ENCODE assay signal across 27 cellular contexts in genomic region chr12:42923564-42923963, GRCh38.
DNase-seq lines count a peak whose midpoint lies in the region; ATAC-seq and TF ChIP-seq lines count a peak whose summit lies in the region.
"Had no signal": no experiment of that assay in that cellular context is flagged by ENCODE, and none has a peak within 500 bp of the region (broad histone marks: within the 10 kb centered on the region; RNA-seq: fewer than 3 reads in every experiment).

No MANE protein-coding gene starts in this region.

- intact Hi-C loops in Right ventricle myocardium inferior (cut with DNase I) = no loop called here

- H3K4me1 Mint-ChIP-seq in progenitor cell of endocrine pancreas (ENCODE audit: low read depth) = peaks cover 29% of the 10 kb centered on the region
- no peaks in the 10 kb centered on the region for H3K4me1 Mint-ChIP-seq in CD8-positive, alpha-beta memory T cell
- no peaks in the 10 kb centered on the region for H3K4me1 Mint-ChIP-seq in activated naive CD8-positive, alpha-beta T cell treated with anti-CD3 and anti-CD28 coated beads, Interleukin-2, amount 50 U/mL, for 24 hours
- H3K4me1 Mint-ChIP-seq: B cell, IgD-negative memory B cell had no signal

- H3K4me3 ChIP-seq in right atrium auricular region (no peak overlapping the region), mesodermal cell (ENCODE audit: extremely low read depth, insufficient read depth, low read length, poor library complexity, severe bottlenecking) (no peak overlapping the region)
- H3K4me3 ChIP-seq in CD8-positive, alpha-beta memory T cell (ENCODE audit: low read length) = no peak overlapping the region
- H3K4me3 ChIP-seq: HAP-1 had no signal

- H3K4me3 Mint-ChIP-seq in progenitor cell of endocrine pancreas (ENCODE audit: low read depth) = no peak overlapping the region
- H3K4me3 Mint-ChIP-seq in CD8-positive, alpha-beta memory T cell = no peak overlapping the region
- no peak overlapping the region for H3K4me3 Mint-ChIP-seq in activated naive CD8-positive, alpha-beta T cell treated with anti-CD3 and anti-CD28 coated beads, Interleukin-2, amount 50 U/mL, for 24 hours
- H3K4me3 Mint-ChIP-seq: B cell; CD8-positive, alpha-beta T cell; IgD-negative memory B cell had no signal

- peak overlapping the region; percentile 11 for H3K27ac Mint-ChIP-seq in progenitor cell of endocrine pancreas
- no peak overlapping the region for H3K27ac Mint-ChIP-seq in CD8-positive, alpha-beta memory T cell
- no peak overlapping the region for H3K27ac Mint-ChIP-seq in activated naive CD8-positive, alpha-beta T cell treated with anti-CD3 and anti-CD28 coated beads, Interleukin-2, amount 50 U/mL, for 24 hours
- H3K27ac Mint-ChIP-seq: B cell; CD8-positive, alpha-beta T cell; IgD-negative memory B cell had no signal

- no peaks in the 10 kb centered on the region for H3K27me3 ChIP-seq in right atrium auricular region
- no peaks in the 10 kb centered on the region for H3K27me3 ChIP-seq in foreskin keratinocyte
- no peaks in the 10 kb centered on the region for H3K27me3 ChIP-seq in CD8-positive, alpha-beta memory T cell (ENCODE audit: insufficient read depth, low read length, poor library complexity, severe bottlenecking)

- DNase-seq in Right ventricle myocardium inferior (ENCODE audit: missing footprints) (no peak), right atrium auricular region (ENCODE audit: low spot score) (no peak), foreskin keratinocyte (no peak), progenitor cell of endocrine pancreas (ENCODE audit: low spot score, unreplicated experiment) (no peak)
- no peak for DNase-seq in CD8-positive, alpha-beta memory T cell
- no peak for DNase-seq in activated naive CD8-positive, alpha-beta T cell treated with anti-CD3 and anti-CD28 coated beads, Interleukin-2, amount 50 U/mL, for 24 hours
- DNase-seq: Calu3; CD8-positive, alpha-beta T cell; DMS79 treated with DMSO at 0.1 percent for 48 hours; GF-D8; GOT3; MM.1S; NCI-H2029; NCI-H446; NCI-H524 treated with DMSO at 0.1 percent for 48 hours; NCI-H774; PC-3; SHP77 had no signal

- H3K27ac ChIP-seq in right atrium auricular region (no peak overlapping the region), foreskin keratinocyte (peak overlapping the region; percentile 80), mesodermal cell (ENCODE audit: low read depth, low read length, severe bottlenecking) (peak overlapping the region; percentile 60)
- H3K27ac ChIP-seq in CD8-positive, alpha-beta memory T cell (ENCODE audit: low read depth, low read length) = no peak overlapping the region
- H3K27ac ChIP-seq: 22Rv1, C4-2B, HL-60, KMS-11 had no signal

- CTCF ChIA-PET in CD8-positive, alpha-beta memory T cell (lab: Charles Lee) = no interaction called here

- peaks cover 3% of the 10 kb centered on the region for H3K9me3 Mint-ChIP-seq in progenitor cell of endocrine pancreas (ENCODE audit: low read depth)
- H3K9me3 Mint-ChIP-seq in CD8-positive, alpha-beta memory T cell = peaks cover 0 to 4% (median 2%) of the 10 kb centered on the region in 5 donors
- peaks cover 5% of the 10 kb centered on the region for H3K9me3 Mint-ChIP-seq in activated naive CD8-positive, alpha-beta T cell treated with anti-CD3 and anti-CD28 coated beads, Interleukin-2, amount 50 U/mL, for 24 hours
- H3K9me3 Mint-ChIP-seq: CD8-positive, alpha-beta T cell; IgD-negative memory B cell had no signal

- H3K36me3 Mint-ChIP-seq in progenitor cell of endocrine pancreas (ENCODE audit: insufficient read depth) = no peaks in the 10 kb centered on the region
- no peaks in the 10 kb centered on the region for H3K36me3 Mint-ChIP-seq in CD8-positive, alpha-beta memory T cell
- no peaks in the 10 kb centered on the region for H3K36me3 Mint-ChIP-seq in activated naive CD8-positive, alpha-beta T cell treated with anti-CD3 and anti-CD28 coated beads, Interleukin-2, amount 50 U/mL, for 24 hours (ENCODE audit: low read depth)
- H3K36me3 Mint-ChIP-seq: CD8-positive, alpha-beta T cell; IgD-negative memory B cell had no signal

- H3K36me3 ChIP-seq in right atrium auricular region (no peaks in the 10 kb centered on the region), mesodermal cell (ENCODE audit: control insufficient read depth, insufficient read depth, low read length) (no peaks in the 10 kb centered on the region)
- no peaks in the 10 kb centered on the region for H3K36me3 ChIP-seq in CD8-positive, alpha-beta memory T cell (ENCODE audit: insufficient read depth, low read length)
- H3K36me3 ChIP-seq: HAP-1 had no signal

- TF ChIP-seq CTCF in right atrium auricular region (IDR thresholded peaks at IDR 0.05) (no peak), foreskin keratinocyte (conservative IDR thresholded peaks at IDR 0.05) (no peak), progenitor cell of endocrine pancreas (IDR thresholded peaks at IDR 0.05; ENCODE audit: unreplicated experiment) (no peak)

- H3K4me1 ChIP-seq in right atrium auricular region = no peaks in the 10 kb centered on the region
- H3K4me1 ChIP-seq in foreskin keratinocyte = peaks cover 29% of the 10 kb centered on the region
- peaks cover 27% of the 10 kb centered on the region for H3K4me1 ChIP-seq in mesodermal cell (ENCODE audit: control insufficient read depth, insufficient read depth, low read length, poor library complexity, severe bottlenecking)
- H3K4me1 ChIP-seq in CD8-positive, alpha-beta memory T cell (ENCODE audit: insufficient read depth, low read length) = no peaks in the 10 kb centered on the region
- H3K4me1 ChIP-seq: HAP-1 had no signal

- H3K9me3 ChIP-seq in right atrium auricular region (no peaks in the 10 kb centered on the region), mesodermal cell (ENCODE audit: control insufficient read depth, low read length) (no peaks in the 10 kb centered on the region)
- H3K9me3 ChIP-seq in CD8-positive, alpha-beta memory T cell (ENCODE audit: low read length) = no peaks in the 10 kb centered on the region
- H3K9me3 ChIP-seq: HAP-1 had no signal

- H3K27me3 Mint-ChIP-seq in progenitor cell of endocrine pancreas = no peaks in the 10 kb centered on the region
- no peaks in the 10 kb centered on the region for H3K27me3 Mint-ChIP-seq in CD8-positive, alpha-beta memory T cell
- no peaks in the 10 kb centered on the region for H3K27me3 Mint-ChIP-seq in activated naive CD8-positive, alpha-beta T cell treated with anti-CD3 and anti-CD28 coated beads, Interleukin-2, amount 50 U/mL, for 24 hours

- ATAC-seq in Right ventricle myocardium inferior (peak; percentile 77), foreskin keratinocyte (no peak), GM21786 (IDR thresholded peaks at IDR 0.05; ENCODE audit: unreplicated experiment) (no peak)
- ATAC-seq in activated naive CD8-positive, alpha-beta T cell treated with anti-CD3 and anti-CD28 coated beads, Interleukin-2, amount 50 U/mL, for 24 hours = no peak
- ATAC-seq: CD8-positive, alpha-beta T cell; PC-3 had no signal

- POLR2A ChIA-PET in CD8-positive, alpha-beta memory T cell (lab: Charles Lee) = no interaction called here

Comparison
In these comparisons a context has a peak if more than half of its experiments do, and no peak if none do; other contexts are left out.
1. H3K27ac ChIP-seq: peak in foreskin keratinocyte (single experiment) and mesodermal cell (single experiment); none in right atrium auricular region (0 of 2) and CD8-positive, alpha-beta memory T cell (single experiment).